Comparison of ENCODE assay signal across 8 cellular contexts in genomic region chr19:45863840-45864628, GRCh38. TPM values are rescaled to one million over a fixed set of nuclear protein-coding genes. Genes with fewer than 3 reads are reported as not detected.
A peak's percentile ranks its signal among the peaks of the same experiment; 100 is the strongest.
DNase-seq lines count a peak whose midpoint lies in the region; ATAC-seq and TF ChIP-seq lines count a peak whose summit lies in the region.

Gene FOXA3, plus strand, starts transcription at chr19:45864326. Its CDS starts 131 bp downstream, at chr19:45864457.

- ATAC-seq in HG02973 (IDR thresholded peaks at IDR 0.05; ENCODE audit: unreplicated experiment), result no peak

- 2% methylated on average over 19 of the region's 71 CpGs for WGBS in suprapubic skin

- H3K36me3 ChIP-seq in suprapubic skin, result no peaks in the 10 kb centered on the region

- TF ChIP-seq CTCF in suprapubic skin (IDR thresholded peaks at IDR 0.05), result peak; percentile 12 to 59

- no peak within 1 kb of the TSS for H3K27ac ChIP-seq in suprapubic skin

- peak; percentile 16 for DNase-seq in NCI-H345 (lab: John Stamatoyannopoulos, UW)
- DNase-seq in NCI-H345 treated with DMSO at 0.1 percent for 48 hours (lab: John Stamatoyannopoulos, UW; ENCODE audit: unreplicated experiment), result no peak
- peak; percentile 31 to 52 for DNase-seq in Kasumi-1 (lab: John Stamatoyannopoulos, UW)
- DNase-seq in activated CD4-positive, CD25-positive, alpha-beta regulatory T cell treated with anti-CD3 and anti-CD28 coated beads, Interleukin-2, amount 50 U/mL, for 72 hours, result peak; percentile 74
- DNase-seq in effector CD8-positive, alpha-beta T cell (lab: John Stamatoyannopoulos, UW), result peak; percentile 17
- no peak for DNase-seq in suprapubic skin (ENCODE audit: low spot score in 2 of 2)

- no peak for TF ChIP-seq POLR2A in suprapubic skin (IDR thresholded peaks at IDR 0.05)

- no peak for TF ChIP-seq EP300 in suprapubic skin (IDR thresholded peaks at IDR 0.05)

- H3K9me3 ChIP-seq in mononuclear cell (ENCODE audit: low read depth, low read length), result no peaks in the 10 kb centered on the region
- no peaks in the 10 kb centered on the region for H3K9me3 ChIP-seq in suprapubic skin

- H3K27me3 ChIP-seq in mononuclear cell (ENCODE audit: insufficient read depth, low read length) (peaks cover 22% of the 10 kb centered on the region), suprapubic skin (peaks cover 9% of the 10 kb centered on the region)

- H3K4me1 ChIP-seq in mononuclear cell (ENCODE audit: insufficient read depth, low read length) (peaks cover 29% of the 10 kb centered on the region), suprapubic skin (peaks cover 26% of the 10 kb centered on the region)

- H3K4me3 ChIP-seq in mononuclear cell (ENCODE audit: low read length), result peak within 1 kb of the TSS; percentile 89
- peak within 1 kb of the TSS; percentile 73 for H3K4me3 ChIP-seq in suprapubic skin

RNA-seq across cellular contexts. Expression of gene FOXA3, which starts in this region (rescaled TPM):
- total RNA-seq in mononuclear cell (not detected), suprapubic skin (under 1 TPM in 1 of 4 donors, not detected in 3; 0.30 TPM)

Comparison
In these comparisons a context has a peak if more than half of its experiments do, and no peak if none do; other contexts are left out.
1. DNase-seq: peak in NCI-H345 (single experiment), Kasumi-1 (2 of 2), activated CD4-positive, CD25-positive, alpha-beta regulatory T cell treated with anti-CD3 and anti-CD28 coated beads, Interleukin-2, amount 50 U/mL, for 72 hours (single experiment) and effector CD8-positive, alpha-beta T cell (single experiment); none in NCI-H345 treated with DMSO at 0.1 percent for 48 hours (single experiment) and suprapubic skin (0 of 2).